In genomic region chr17:10618202-10618635, GRCh38 we compare ENCODE assay signal across 8 cellular contexts. TPM values are rescaled to one million over a fixed set of nuclear protein-coding genes. Genes with fewer than 3 reads are reported as not detected.
A peak's percentile ranks its signal among the peaks of the same experiment; 100 is the strongest.
DNase-seq lines count a peak whose midpoint lies in the region; ATAC-seq and TF ChIP-seq lines count a peak whose summit lies in the region.

No MANE protein-coding gene starts in this region.

- no peaks in the 10 kb centered on the region for H3K9me2 ChIP-seq in hepatocyte (replicated peaks; ENCODE audit: insufficient read depth)

- H3K27ac ChIP-seq in hepatocyte, result no peak overlapping the region

- no peaks in the 10 kb centered on the region for H3K27me3 ChIP-seq in hepatocyte
- peaks cover 7% of the 10 kb centered on the region for H3K27me3 ChIP-seq in skeletal muscle satellite cell (ENCODE audit: control insufficient read depth, insufficient read depth, low read length)

- ATAC-seq in GM21528 (IDR thresholded peaks at IDR 0.05; ENCODE audit: low FRiP score, unreplicated experiment) (peak; percentile 75), HG03095 (IDR thresholded peaks at IDR 0.05; ENCODE audit: unreplicated experiment) (no peak)

- no peak overlapping the region for H3K4me3 ChIP-seq in LNCaP clone FGC (ENCODE audit: low read depth, low read length)
- no peak overlapping the region for H3K4me3 ChIP-seq in hepatocyte
- H3K4me3 ChIP-seq in skeletal muscle satellite cell (ENCODE audit: low read length), result peak overlapping the region; percentile 37

- DNase-seq in Daoy (ENCODE audit: low read depth), result peak; percentile 86
- DNase-seq in LNCaP clone FGC (ENCODE audit: low read depth), result peak; percentile 39
- DNase-seq in SW480 (ENCODE audit: low spot score), result peak; percentile 79
- DNase-seq in amygdala (lab: John Stamatoyannopoulos, UW), result peak in 49 of 56 donors; percentile 7 to 78 (median 45)
- peak; percentile 84 for DNase-seq in hepatocyte (ENCODE audit: low spot score)

- no peaks in the 10 kb centered on the region for H3K79me2 ChIP-seq in hepatocyte

- 32% methylated on average over 7 of the region's 7 CpGs for WGBS in hepatocyte (ENCODE audit: low lambda C conversion rate, missing lambda C conversion rate)

- H3K36me3 ChIP-seq in hepatocyte (replicated peaks; ENCODE audit: insufficient read depth, low read depth), result no peaks in the 10 kb centered on the region
- H3K36me3 ChIP-seq in skeletal muscle satellite cell (ENCODE audit: insufficient read depth, low read length), result no peaks in the 10 kb centered on the region

- H4K20me1 ChIP-seq in hepatocyte (ENCODE audit: insufficient read depth, poor library complexity, severe bottlenecking), result no peaks in the 10 kb centered on the region

- peak; percentile 98 for TF ChIP-seq CTCF in LNCaP clone FGC (IDR thresholded peaks at IDR 0.05; ENCODE audit: control insufficient read depth, extremely low read depth, insufficient read depth)
- peak; percentile 90 for TF ChIP-seq CTCF in hepatocyte (IDR thresholded peaks at IDR 0.05; ENCODE audit: poor library complexity)

- H3K4me2 ChIP-seq in hepatocyte, result no peak overlapping the region
- H3K4me2 ChIP-seq in skeletal muscle satellite cell (ENCODE audit: low read length), result peak overlapping the region; percentile 76

- H3K9ac ChIP-seq in skeletal muscle satellite cell (ENCODE audit: low read depth, low read length), result no peak overlapping the region

- H3K4me1 ChIP-seq in hepatocyte (ENCODE audit: insufficient read depth), result no peaks in the 10 kb centered on the region
- H3K4me1 ChIP-seq in skeletal muscle satellite cell (ENCODE audit: control insufficient read depth, insufficient read depth, low read length), result peaks cover 17% of the 10 kb centered on the region

- H3K9me3 ChIP-seq in hepatocyte (ENCODE audit: low read depth) (no peaks in the 10 kb centered on the region), skeletal muscle satellite cell (replicated peaks; ENCODE audit: low read length) (no peaks in the 10 kb centered on the region)

- no peak overlapping the region for H2AFZ ChIP-seq in hepatocyte

RNA-seq across cellular contexts. Expression of gene MYH3, which starts 38.9 kb away (rescaled TPM):
- 0.63 and 0.80 TPM in 2 replicates for total RNA-seq in Daoy (2014; rRNA removed; shearing (Covaris generic))
- total RNA-seq in hepatocyte, result 0.48 and 0.93 TPM in 2 replicates
- polyA plus RNA-seq in hepatocyte, result 1.9 and 3.5 TPM in 2 replicates
- 0.51 and 111 TPM in 2 replicates for total RNA-seq in skeletal muscle satellite cell (2012; rRNA removed)
